In the genomic region with DNA sequence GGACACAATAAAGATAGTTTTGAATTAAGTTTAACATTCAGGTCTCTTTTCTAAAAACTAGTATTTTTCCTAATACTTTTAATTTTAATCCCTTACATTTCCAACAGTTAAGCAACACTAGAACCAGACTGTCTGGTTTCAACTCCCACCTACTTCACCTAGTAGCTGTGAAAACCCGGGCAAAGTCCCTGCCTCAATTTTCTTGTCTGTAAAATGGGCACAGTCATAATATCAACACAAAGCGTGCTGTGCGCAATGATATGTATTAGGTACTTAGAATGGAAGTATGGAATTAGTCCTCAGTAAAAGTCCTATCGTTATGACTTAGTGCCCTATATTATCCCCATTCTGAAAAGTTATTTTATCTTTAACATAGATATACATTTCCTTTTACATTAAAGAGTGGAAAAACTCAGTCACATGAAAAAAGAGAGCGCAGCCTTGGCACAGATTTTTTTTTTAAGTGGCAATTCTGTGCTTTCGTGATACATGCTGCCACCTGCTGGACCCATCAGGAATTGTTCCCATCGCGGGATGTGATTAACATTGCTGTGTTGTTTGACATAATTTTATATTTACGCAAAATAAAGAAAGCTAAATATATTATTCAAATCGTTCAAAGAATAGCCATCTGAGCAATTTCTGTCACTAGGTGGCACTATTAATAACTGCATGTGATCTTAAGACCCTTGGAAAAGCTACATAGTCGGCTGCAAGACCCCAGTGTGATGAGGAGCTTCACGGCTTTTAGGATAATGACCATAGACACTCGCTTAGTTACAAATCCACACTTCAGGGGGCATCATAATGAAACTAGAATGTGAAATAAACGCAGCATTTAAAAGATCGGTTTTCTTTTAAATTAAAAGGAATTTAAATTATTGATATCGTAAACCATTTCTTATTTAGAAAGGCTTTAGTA, we compare ENCODE assay signal across 8 cellular contexts. TPM values are rescaled to one million over a fixed set of nuclear protein-coding genes. Genes with fewer than 3 reads are reported as not detected.
DNase-seq lines count a peak whose midpoint lies in the region; ATAC-seq, FAIRE-seq and TF ChIP-seq lines count a peak whose summit lies in the region.

No MANE protein-coding gene starts in this region.

- H4K20me1 ChIP-seq in keratinocyte (ENCODE audit: control insufficient read depth, extremely low read depth, insufficient read depth, low read length) = no peaks in the 10 kb centered on the region

- no peaks in the 10 kb centered on the region for H3K27me3 ChIP-seq in CD8-positive, alpha-beta memory T cell (ENCODE audit: insufficient read depth, low read length, poor library complexity, severe bottlenecking)
- no peaks in the 10 kb centered on the region for H3K27me3 ChIP-seq in keratinocyte (ENCODE audit: control insufficient read depth, extremely low read depth, insufficient read depth, low read length)

- H3K9me1 ChIP-seq in keratinocyte (ENCODE audit: control insufficient read depth, extremely low read depth, insufficient read depth, low read length) = no peaks in the 10 kb centered on the region

- no peaks in the 10 kb centered on the region for H3K79me2 ChIP-seq in keratinocyte (ENCODE audit: control insufficient read depth, insufficient read depth, low read length)

- peak; percentile 63 for ATAC-seq in GM21423 (IDR thresholded peaks at IDR 0.05; ENCODE audit: unreplicated experiment)

- FAIRE-seq in keratinocyte (lab: Jason Lieb, UNC) = no peak

- H3K9me3 ChIP-seq in CD8-positive, alpha-beta memory T cell (ENCODE audit: low read length) = no peaks in the 10 kb centered on the region
- H3K9me3 ChIP-seq in keratinocyte (ENCODE audit: control insufficient read depth, low read depth, low read length) = no peaks in the 10 kb centered on the region

- TF ChIP-seq CTCF in brain (conservative IDR thresholded peaks at IDR 0.05) (peak; percentile 92 to 94), keratinocyte (optimal IDR thresholded peaks at IDR 0.05 in 1 of 3, IDR thresholded peaks at IDR 0.05 in 1 of 3, conservative IDR thresholded peaks at IDR 0.05 in 1 of 3; ENCODE audit: extremely low read depth in 1 of 3, insufficient read depth in 2 of 3, low read length in 3 of 3) (peak; percentile 65 to 72 (median 66))

- H3K4me2 ChIP-seq in keratinocyte (ENCODE audit: control insufficient read depth, extremely low read depth, insufficient read depth, low read depth, low read length) = no peak overlapping the region

- no peak overlapping the region for H3K27ac Mint-ChIP-seq in CD8-positive, alpha-beta memory T cell
- no peak overlapping the region for H3K27ac Mint-ChIP-seq in brain

- CTCF ChIA-PET in CD8-positive, alpha-beta memory T cell (lab: Charles Lee) = interaction anchor here (0.7 to 3.2 kb wide), 10 partner anchors 9 to 148 kb away, joined by 3 to 21 read pairs (median 4); no protein-coding TSS in a partner anchor

- no peak overlapping the region for H3K4me3 Mint-ChIP-seq in CD8-positive, alpha-beta memory T cell
- H3K4me3 Mint-ChIP-seq in brain = no peak overlapping the region

- no peak overlapping the region for H3K4me3 ChIP-seq in CD8-positive, alpha-beta memory T cell (ENCODE audit: low read length)
- H3K4me3 ChIP-seq in keratinocyte (ENCODE audit: control insufficient read depth in 2 of 3, extremely low read depth in 1 of 3, insufficient read depth in 2 of 3, low read depth in 1 of 3, low read length in 3 of 3) = no peak overlapping the region

- no peaks in the 10 kb centered on the region for H3K36me3 Mint-ChIP-seq in CD8-positive, alpha-beta memory T cell
- H3K36me3 Mint-ChIP-seq in brain = no peaks in the 10 kb centered on the region

- peaks cover 3 to 17% of the 10 kb centered on the region in 2 donors for H3K27me3 Mint-ChIP-seq in CD8-positive, alpha-beta memory T cell
- peaks cover 5% of the 10 kb centered on the region for H3K27me3 Mint-ChIP-seq in brain

- peak; percentile 10 to 59 (median 34) for DNase-seq in CD8-positive, alpha-beta memory T cell
- peak; percentile 39 for DNase-seq in NCI-H1092 (lab: John Stamatoyannopoulos, UW)
- peak; percentile 50 for DNase-seq in T-helper 9 cell
- DNase-seq in keratinocyte (ENCODE audit: low read depth, low spot score) = peak; percentile 9
- peak; percentile 5 to 38 (median 30) for DNase-seq in stimulated activated CD4-positive, alpha-beta T cell treated with anti-CD3 and anti-CD28 coated beads, Interleukin-1b, Interleukin-23, amount 100 ng/mL, for 24 hours (ENCODE audit: low read depth in 4 of 4, low spot score in 1 of 4)
- DNase-seq in NOMO-1 treated with dmso at 0.1 percent for 144 hours (lab: John Stamatoyannopoulos, UW; ENCODE audit: unreplicated experiment) = no peak

- dilution Hi-C loops in keratinocyte (cut with MboI; ENCODE audit: extremely low pct_ligation_motif_present, low sequenced_read_pairs) = no loop called here

- H3K36me3 ChIP-seq in CD8-positive, alpha-beta memory T cell (ENCODE audit: insufficient read depth, low read length) = no peaks in the 10 kb centered on the region
- H3K36me3 ChIP-seq in keratinocyte (ENCODE audit: control insufficient read depth in 2 of 2, extremely low read depth in 1 of 2, insufficient read depth in 2 of 2, low read length in 2 of 2) = no peaks in the 10 kb centered on the region

- H3K4me1 Mint-ChIP-seq in CD8-positive, alpha-beta memory T cell = no peaks in the 10 kb centered on the region
- H3K4me1 Mint-ChIP-seq in brain = no peaks in the 10 kb centered on the region

- no peak overlapping the region for H3K27ac ChIP-seq in CD8-positive, alpha-beta memory T cell (ENCODE audit: low read depth, low read length)
- no peak overlapping the region for H3K27ac ChIP-seq in keratinocyte (ENCODE audit: control insufficient read depth, insufficient read depth, low read length)

- no peaks in the 10 kb centered on the region for H3K4me1 ChIP-seq in CD8-positive, alpha-beta memory T cell (ENCODE audit: insufficient read depth, low read length)
- no peaks in the 10 kb centered on the region for H3K4me1 ChIP-seq in keratinocyte (ENCODE audit: control insufficient read depth, extremely low read depth, insufficient read depth, low read length)

- H3K9ac ChIP-seq in keratinocyte (ENCODE audit: control insufficient read depth, extremely low read depth, insufficient read depth, low read length) = no peak overlapping the region

- no peaks in the 10 kb centered on the region for H3K9me3 Mint-ChIP-seq in CD8-positive, alpha-beta memory T cell
- peaks cover 0 to 8% (median 2%) of the 10 kb centered on the region in 5 experiments for H3K9me3 Mint-ChIP-seq in brain

- no peak overlapping the region for H2AFZ ChIP-seq in keratinocyte (ENCODE audit: control insufficient read depth, low read length)

- POLR2A ChIA-PET in CD8-positive, alpha-beta memory T cell (lab: Charles Lee) = no interaction called here

RNA-seq across cellular contexts. Expression of gene LIG4, which starts 59.9 kb away (rescaled TPM):
- 1 to 10 TPM; 9.3 TPM for total RNA-seq in CD8-positive, alpha-beta memory T cell
- polyA plus RNA-seq in CD8-positive, alpha-beta memory T cell = 6.9 TPM
- polyA plus RNA-seq in brain (ENCODE audit: insufficient read depth, low read depth, low replicate concordance) (2.7 TPM), keratinocyte (8.7 to 16.8 TPM (median 13.6 TPM) in 3 replicates)
- polyA plus RNA-seq in keratinocyte (2011; ENCODE audit: low read depth) = 18.7 TPM
- 5.9 and 13.0 TPM in 2 replicates for polyA plus RNA-seq in keratinocyte (2011; cell fraction: cytosol; rRNA removed)
- polyA plus RNA-seq in keratinocyte (2011; cell fraction: nucleus; rRNA removed) = 27.1 and 37.1 TPM in 2 replicates
- 10.1 and 11.9 TPM in 2 replicates for polyA plus RNA-seq in keratinocyte (2012; ENCODE audit: low replicate concordance)
- 1.8 to 10.6 TPM (median 6.5 TPM) in 3 replicates for polyA minus RNA-seq in keratinocyte
- polyA minus RNA-seq in keratinocyte (2011; cell fraction: cytosol; rRNA and poly(A)+ RNA removed) = 6.9 TPM
- 9.9 and 19.9 TPM in 2 replicates for polyA minus RNA-seq in keratinocyte (2011; cell fraction: nucleus; rRNA and poly(A)+ RNA removed)
